Comparison of ENCODE assay signal across 15 cellular contexts in genomic region chr12:94677778-94678177, GRCh38. TPM values are rescaled to one million over a fixed set of nuclear protein-coding genes. Genes with fewer than 3 reads are reported as not detected.
DNase-seq lines count a peak whose midpoint lies in the region; TF ChIP-seq lines count a peak whose summit lies in the region.
"Had no signal": no experiment of that assay in that cellular context is flagged by ENCODE, and none has a peak within 500 bp of the region (broad histone marks: within the 10 kb centered on the region; RNA-seq: fewer than 3 reads in every experiment).

No MANE protein-coding gene starts in this region.

- H3K4me1 ChIP-seq in Loucy (ENCODE audit: insufficient read depth, low read length, poor library complexity, severe bottlenecking) = peaks cover 30% of the 10 kb centered on the region

- peak overlapping the region; percentile 81 for H3K27ac Mint-ChIP-seq in type B pancreatic cell
- H3K27ac Mint-ChIP-seq: activated naive CD4-positive, alpha-beta T cell treated with anti-CD3 and anti-CD28 coated beads, Interleukin-2, amount 10 ng/mL, durations not matched to agents 7 days and 5 days had no signal

- H3K27me3 Mint-ChIP-seq in type B pancreatic cell = no peaks in the 10 kb centered on the region

- H3K4me1 Mint-ChIP-seq in type B pancreatic cell (ENCODE audit: unreplicated experiment) = peaks cover 22% of the 10 kb centered on the region

- H3K4me2 ChIP-seq in Loucy (ENCODE audit: low read depth, low read length, poor library complexity, severe bottlenecking) = peak overlapping the region; percentile 24

- no peaks in the 10 kb centered on the region for H3K36me3 Mint-ChIP-seq in type B pancreatic cell

- H2AFZ ChIP-seq in Loucy (ENCODE audit: low read length) = no peak overlapping the region

- H3K27me3 ChIP-seq in Loucy (ENCODE audit: insufficient read depth, low read length, poor library complexity, severe bottlenecking) = no peaks in the 10 kb centered on the region
- H3K27me3 ChIP-seq: sigmoid colon, tibial artery had no signal

- H3K9me2 ChIP-seq in Loucy (replicated peaks; ENCODE audit: low read depth, low read length) = no peaks in the 10 kb centered on the region

- H3F3A ChIP-seq in Loucy (ENCODE audit: low read depth) = peaks cover 6% of the 10 kb centered on the region

- H4K20me1 ChIP-seq in Loucy (ENCODE audit: insufficient read depth, low read length, poor library complexity, severe bottlenecking) = no peaks in the 10 kb centered on the region

- no peaks in the 10 kb centered on the region for H3K9me3 Mint-ChIP-seq in type B pancreatic cell
- H3K9me3 Mint-ChIP-seq: activated naive CD4-positive, alpha-beta T cell treated with anti-CD3 and anti-CD28 coated beads, Interleukin-2, amount 10 ng/mL, durations not matched to agents 7 days and 5 days had no signal

- no peak for TF ChIP-seq CTCF in Loucy (conservative IDR thresholded peaks at IDR 0.05; ENCODE audit: low read length)
- TF ChIP-seq CTCF in type B pancreatic cell (conservative IDR thresholded peaks at IDR 0.05) = no peak

- DNase-seq in SIG-M5 treated with dmso at 0.1 percent for 504 hours (lab: John Stamatoyannopoulos, UW; ENCODE audit: unreplicated experiment) (peak; percentile 46), SIG-M5 (lab: John Stamatoyannopoulos, UW) (no peak), islet precursor cell (peak; percentile 66), type B pancreatic cell (ENCODE audit: extremely low spot score, unreplicated experiment) (no peak), NCI-H2081 treated with DMSO at 0.1 percent for 48 hours (lab: John Stamatoyannopoulos, UW) (no peak), cerebellar cortex (ENCODE audit: low spot score) (no peak), ureter (ENCODE audit: low spot score) (no peak)
- DNase-seq: activated CD4-positive, alpha-beta T cell treated with anti-CD3 and anti-CD28 coated beads, Interleukin-2, amount 50 U/mL, for 4 hours; activated naive CD4-positive, alpha-beta T cell treated with anti-CD3 and anti-CD28 coated beads, Interleukin-2, amount 10 ng/mL, durations not matched to agents 7 days and 5 days; cerebellar nuclear complex; DMS153; NCI-H187 treated with DMSO at 0.1 percent for 48 hours; sigmoid colon; tibial artery had no signal

- no peak overlapping the region for H3K4me3 ChIP-seq in Loucy (ENCODE audit: low read length, poor library complexity, severe bottlenecking)
- H3K4me3 ChIP-seq: sigmoid colon, tibial artery had no signal

- H3K9ac ChIP-seq in Loucy (ENCODE audit: low read depth, low read length, poor library complexity, severe bottlenecking) = no peak overlapping the region

- H3K79me2 ChIP-seq in Loucy (ENCODE audit: insufficient read depth, low read length) = no peaks in the 10 kb centered on the region

- no peaks in the 10 kb centered on the region for H3K9me3 ChIP-seq in Loucy (ENCODE audit: insufficient read depth, low read depth, low read length)
- H3K9me3 ChIP-seq: sigmoid colon, tibial artery had no signal

- peak overlapping the region; percentile 58 for H3K4me3 Mint-ChIP-seq in type B pancreatic cell
- H3K4me3 Mint-ChIP-seq: activated naive CD4-positive, alpha-beta T cell treated with anti-CD3 and anti-CD28 coated beads, Interleukin-2, amount 10 ng/mL, durations not matched to agents 7 days and 5 days had no signal

- no peaks in the 10 kb centered on the region for H3K36me3 ChIP-seq in Loucy (ENCODE audit: insufficient read depth, low read length)
- H3K36me3 ChIP-seq: sigmoid colon, tibial artery had no signal

RNA-seq across cellular contexts. Expression of gene TMCC3, which starts 27.4 kb away (rescaled TPM):
- 14.1 and 18.2 TPM in 2 replicates for total RNA-seq in type B pancreatic cell (ENCODE audit: low replicate concordance)
- total RNA-seq in ureter = 10.1 TPM

Comparison
In these comparisons a context has a peak if more than half of its experiments do, and no peak if none do; other contexts are left out.
1. DNase-seq: peak in SIG-M5 treated with dmso at 0.1 percent for 504 hours (single experiment) and islet precursor cell (single experiment); none in SIG-M5 (single experiment), type B pancreatic cell (single experiment), NCI-H2081 treated with DMSO at 0.1 percent for 48 hours (single experiment), cerebellar cortex (single experiment) and ureter (single experiment).